Comparison of ENCODE assay signal across 8 cellular contexts in the genomic region with DNA sequence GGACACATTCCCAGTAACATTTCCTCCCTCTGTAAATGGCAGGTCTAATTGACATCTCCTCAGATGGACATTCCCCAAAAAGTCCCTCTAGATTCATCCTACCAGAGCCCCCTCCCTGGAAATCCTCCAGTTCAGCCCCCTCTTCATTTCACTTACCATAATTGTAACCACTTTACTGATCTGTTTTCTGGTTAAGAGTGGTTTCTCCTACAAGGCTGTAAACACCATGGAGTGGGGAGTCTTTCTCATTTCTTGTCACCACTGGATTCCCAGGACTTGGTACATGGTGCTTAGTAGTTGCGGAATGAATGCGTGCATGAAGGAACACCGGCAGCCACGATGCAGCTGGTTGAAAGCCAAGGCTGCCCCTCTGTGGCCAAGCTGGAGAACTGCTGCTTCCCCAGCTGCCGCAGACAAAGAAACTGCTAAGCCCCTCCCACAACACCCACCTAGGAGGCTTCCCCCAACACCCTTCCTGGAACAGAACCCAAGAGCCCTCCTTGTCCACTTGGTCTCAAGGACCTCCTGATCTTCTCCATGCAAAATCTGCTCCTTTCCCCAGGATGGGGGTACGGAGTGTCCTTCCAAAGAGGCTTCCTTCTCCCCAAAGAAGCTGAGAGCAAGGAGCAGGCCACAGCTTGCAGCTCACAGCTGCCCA. TPM values are rescaled to one million over a fixed set of nuclear protein-coding genes. Genes with fewer than 3 reads are reported as not detected.
DNase-seq lines count a peak whose midpoint lies in the region; ATAC-seq, FAIRE-seq and TF ChIP-seq lines count a peak whose summit lies in the region.

No MANE protein-coding gene starts in this region.

- 11% methylated on average over 6 of the region's 6 CpGs for WGBS in hepatocyte (ENCODE audit: low lambda C conversion rate, missing lambda C conversion rate)

- H3K27ac ChIP-seq in astrocyte (ENCODE audit: low read depth, low read length) (no peak overlapping the region), hepatocyte (peak overlapping the region; percentile 42)

- H3K4me3 Mint-ChIP-seq in T-helper 2 cell treated with Interferon-gamma antibody and Interleukin-4, amounts not matched to agents 5 μg/mL and 100 μg/mL, for 36 hours: no peak overlapping the region
- no peak overlapping the region for H3K4me3 Mint-ChIP-seq in astrocyte (ENCODE audit: unreplicated experiment)

- peak overlapping the region; percentile 10 for H3K4me2 ChIP-seq in astrocyte (ENCODE audit: low read length)
- no peak overlapping the region for H3K4me2 ChIP-seq in hepatocyte

- FAIRE-seq in astrocyte (lab: Jason Lieb, UNC): peak; percentile 45

- H3K4me3 ChIP-seq in astrocyte (ENCODE audit: insufficient read depth, low read depth, low read length) (no peak overlapping the region), hepatocyte (no peak overlapping the region)

- H2AFZ ChIP-seq in astrocyte (ENCODE audit: low read depth, low read length) (peak overlapping the region; percentile 46), hepatocyte (no peak overlapping the region)

- H3K36me3 ChIP-seq in astrocyte (ENCODE audit: insufficient read depth, low read length) (no peaks in the 10 kb centered on the region), hepatocyte (replicated peaks; ENCODE audit: insufficient read depth, low read depth) (no peaks in the 10 kb centered on the region)

- peaks cover 3% of the 10 kb centered on the region for H4K20me1 ChIP-seq in astrocyte (ENCODE audit: insufficient read depth, low read length)
- H4K20me1 ChIP-seq in hepatocyte (ENCODE audit: insufficient read depth, poor library complexity, severe bottlenecking): no peaks in the 10 kb centered on the region

- TF ChIP-seq CTCF in GM13977 (IDR thresholded peaks at IDR 0.05; ENCODE audit: extremely low read depth, insufficient read depth, missing control alignments) (peak; percentile 90), astrocyte (IDR thresholded peaks at IDR 0.05; ENCODE audit: insufficient read depth, low read depth, low read length) (peak; percentile 92), hepatocyte (IDR thresholded peaks at IDR 0.05; ENCODE audit: poor library complexity) (peak; percentile 95)

- no peaks in the 10 kb centered on the region for H3K9me2 ChIP-seq in hepatocyte (replicated peaks; ENCODE audit: insufficient read depth)

- no peaks in the 10 kb centered on the region for H3K9me3 Mint-ChIP-seq in T-helper 2 cell treated with Interferon-gamma antibody and Interleukin-4, amounts not matched to agents 5 μg/mL and 100 μg/mL, for 36 hours
- H3K9me3 Mint-ChIP-seq in astrocyte (ENCODE audit: unreplicated experiment): no peaks in the 10 kb centered on the region

- DNase-seq in A172 (ENCODE audit: low spot score) (peak; percentile 62), GM13977 (ENCODE audit: low spot score) (peak; percentile 88), NCI-H1105 (lab: John Stamatoyannopoulos, UW) (peak; percentile 72), astrocyte (ENCODE audit: low read depth) (peak; percentile 73), hepatocyte (ENCODE audit: low spot score) (peak; percentile 92), sciatic nerve (ENCODE audit: low spot score) (peak; percentile 85), GOT3 (lab: John Stamatoyannopoulos, UW) (no peak)
- peak; percentile 73 for DNase-seq in T-helper 2 cell treated with Interferon-gamma antibody and Interleukin-4, amounts not matched to agents 5 μg/mL and 100 μg/mL, for 36 hours (ENCODE audit: low spot score)

- H3K79me2 ChIP-seq in astrocyte (ENCODE audit: insufficient read depth, low read length) (no peaks in the 10 kb centered on the region), hepatocyte (no peaks in the 10 kb centered on the region)

- H3K36me3 Mint-ChIP-seq in T-helper 2 cell treated with Interferon-gamma antibody and Interleukin-4, amounts not matched to agents 5 μg/mL and 100 μg/mL, for 36 hours (ENCODE audit: low read depth): peaks cover 56% of the 10 kb centered on the region
- peaks cover 13% of the 10 kb centered on the region for H3K36me3 Mint-ChIP-seq in astrocyte (ENCODE audit: low read depth, unreplicated experiment)

- H3K4me1 ChIP-seq in astrocyte (ENCODE audit: insufficient read depth, low read length): peaks cover 4% of the 10 kb centered on the region
- no peaks in the 10 kb centered on the region for H3K4me1 ChIP-seq in hepatocyte (ENCODE audit: insufficient read depth)

- H3K9ac ChIP-seq in astrocyte (ENCODE audit: low read length): peak overlapping the region; percentile 18

- H3K27ac Mint-ChIP-seq in T-helper 2 cell treated with Interferon-gamma antibody and Interleukin-4, amounts not matched to agents 5 μg/mL and 100 μg/mL, for 36 hours: no peak overlapping the region
- H3K27ac Mint-ChIP-seq in astrocyte (ENCODE audit: unreplicated experiment): no peak overlapping the region

- no peaks in the 10 kb centered on the region for H3K27me3 ChIP-seq in astrocyte (ENCODE audit: insufficient read depth, low read length)
- no peaks in the 10 kb centered on the region for H3K27me3 ChIP-seq in hepatocyte

- no peaks in the 10 kb centered on the region for H3K9me3 ChIP-seq in astrocyte (ENCODE audit: insufficient read depth, low read depth, low read length)
- H3K9me3 ChIP-seq in hepatocyte (ENCODE audit: low read depth): no peaks in the 10 kb centered on the region

- in situ Hi-C loops in GM13977 (cut with MboI; ENCODE audit: low pct_unique_long_range_greater_than_20kb, low sequenced_read_pairs, unreplicated experiment): no loop called here

- intact Hi-C loops in sciatic nerve (cut with DNase I): loop anchor here (5.0 kb wide), 1 partner anchor 34 kb away; no protein-coding TSS in a partner anchor

- no peaks in the 10 kb centered on the region for H3K27me3 Mint-ChIP-seq in T-helper 2 cell treated with Interferon-gamma antibody and Interleukin-4, amounts not matched to agents 5 μg/mL and 100 μg/mL, for 36 hours (ENCODE audit: low read depth)
- H3K27me3 Mint-ChIP-seq in astrocyte (ENCODE audit: low read depth, unreplicated experiment): peaks cover 2% of the 10 kb centered on the region

- peak; percentile 83 for ATAC-seq in sciatic nerve

- H3K4me1 Mint-ChIP-seq in T-helper 2 cell treated with Interferon-gamma antibody and Interleukin-4, amounts not matched to agents 5 μg/mL and 100 μg/mL, for 36 hours (ENCODE audit: low read depth): peaks cover 23% of the 10 kb centered on the region
- H3K4me1 Mint-ChIP-seq in astrocyte (ENCODE audit: low read depth, unreplicated experiment): no peaks in the 10 kb centered on the region

RNA-seq across cellular contexts. Expression of a gene that starts 18.6 kb away (rescaled TPM):
- 38.2 and 46.6 TPM in 2 replicates for total RNA-seq in A172 (2014; rRNA removed; shearing (Covaris generic))
- total RNA-seq in astrocyte (17.3 and 22.5 TPM in 2 replicates), hepatocyte (14.6 and 19.3 TPM in 2 replicates), sciatic nerve (30.6 TPM)
- polyA plus RNA-seq in hepatocyte: 35.2 and 39.0 TPM in 2 replicates

RNA-seq across cellular contexts. Expression of a gene that starts 39.4 kb away (rescaled TPM):
- total RNA-seq in A172 (2014; rRNA removed; shearing (Covaris generic)): 12.0 and 13.6 TPM in 2 replicates
- 13.7 and 14.0 TPM in 2 replicates for total RNA-seq in astrocyte
- total RNA-seq in hepatocyte: 32.5 and 38.0 TPM in 2 replicates
- 20.5 and 23.6 TPM in 2 replicates for polyA plus RNA-seq in hepatocyte
- 28.0 TPM for total RNA-seq in sciatic nerve

RNA-seq across cellular contexts. Expression of a gene that starts 51.2 kb away (rescaled TPM):
- total RNA-seq in A172 (2014; rRNA removed; shearing (Covaris generic)): 24.7 and 29.7 TPM in 2 replicates
- total RNA-seq in astrocyte: 127 and 153 TPM in 2 replicates
- 19.7 and 31.5 TPM in 2 replicates for total RNA-seq in hepatocyte
- 53.1 and 53.2 TPM in 2 replicates for polyA plus RNA-seq in hepatocyte
- 130 TPM for total RNA-seq in sciatic nerve
